ENCODE assay signal across 1 cellular context in the genomic region with DNA sequence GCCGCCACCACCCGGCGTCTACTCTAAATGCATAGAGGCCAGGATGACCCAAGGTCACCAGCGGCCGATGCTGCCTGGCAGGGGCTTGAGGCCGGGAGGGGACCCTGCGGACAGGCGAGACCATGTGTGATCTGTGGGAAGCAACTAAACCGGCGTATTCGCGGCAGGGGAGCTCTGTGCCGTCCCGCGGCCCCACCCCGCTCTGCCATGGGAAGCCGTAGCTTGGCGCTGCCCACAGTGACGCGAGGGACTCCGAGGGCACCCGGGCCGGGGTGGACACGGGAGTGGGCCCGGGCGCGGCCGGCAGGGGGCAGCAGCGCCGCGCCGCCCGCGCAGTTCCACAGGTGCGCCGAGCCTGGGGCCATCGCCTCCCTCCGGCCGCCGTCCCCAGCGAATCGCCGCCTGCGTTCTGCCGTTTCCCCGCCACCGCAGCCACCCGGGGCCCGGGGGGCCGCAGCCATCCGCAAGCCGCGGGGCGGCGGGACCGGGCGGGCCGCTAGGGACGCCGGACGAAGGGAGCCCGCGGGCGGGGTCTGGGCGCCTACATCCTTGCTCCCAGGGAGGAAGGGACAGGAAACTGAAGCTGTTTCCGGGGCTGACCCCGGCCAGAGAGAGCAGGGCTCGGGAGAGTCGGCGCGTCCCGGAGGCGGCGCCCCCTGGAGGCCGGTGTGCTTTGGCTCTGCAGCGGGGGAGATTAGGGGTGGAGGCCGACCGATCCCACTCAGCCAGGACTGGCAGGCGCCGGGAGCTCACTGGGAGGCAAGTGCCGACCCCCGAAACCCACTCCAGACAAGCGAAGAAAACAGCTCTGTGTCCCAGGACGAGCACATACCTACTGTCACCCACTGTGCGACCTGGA.
A peak's percentile ranks its signal among the peaks of the same experiment; 100 is the strongest.
TF ChIP-seq lines count a peak whose summit lies in the region.

No MANE protein-coding gene starts in this region.

TF ChIP-seq in HEK293, 187 proteins besides CTCF, POLR2A, EP300 and RAD21 (continues in another document):
- peak; percentile 33; the same call in 1 of the 2 replicates for TF ChIP-seq KLF16 (tag by site-specific recombination; IDR thresholded peaks at IDR 0.05)
- TF ChIP-seq ZEB2 (tag by site-specific recombination; IDR thresholded peaks at IDR 0.05) = peak; percentile 44
- TF ChIP-seq MEIS1 (CRISPR knock-in tag; IDR thresholded peaks at IDR 0.05; ENCODE audit: borderline replicate concordance) = no peak
- TF ChIP-seq, protein P1, sequence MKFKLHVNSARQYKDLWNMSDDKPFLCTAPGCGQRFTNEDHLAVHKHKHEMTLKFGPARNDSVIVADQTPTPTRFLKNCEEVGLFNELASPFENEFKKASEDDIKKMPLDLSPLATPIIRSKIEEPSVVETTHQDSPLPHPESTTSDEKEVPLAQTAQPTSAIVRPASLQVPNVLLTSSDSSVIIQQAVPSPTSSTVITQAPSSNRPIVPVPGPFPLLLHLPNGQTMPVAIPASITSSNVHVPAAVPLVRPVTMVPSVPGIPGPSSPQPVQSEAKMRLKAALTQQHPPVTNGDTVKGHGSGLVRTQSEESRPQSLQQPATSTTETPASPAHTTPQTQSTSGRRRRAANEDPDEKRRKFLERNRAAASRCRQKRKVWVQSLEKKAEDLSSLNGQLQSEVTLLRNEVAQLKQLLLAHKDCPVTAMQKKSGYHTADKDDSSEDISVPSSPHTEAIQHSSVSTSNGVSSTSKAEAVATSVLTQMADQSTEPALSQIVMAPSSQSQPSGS (tag by site-specific recombination; IDR thresholded peaks at IDR 0.05; ENCODE audit: low read depth) = no peak
- 0 out of 2 replicates have a peak, but pooled peaks have one; percentile 59 for TF ChIP-seq ZNF792 (tag by site-specific recombination; IDR thresholded peaks at IDR 0.05)
- no peak for TF ChIP-seq MYNN (tag by site-specific recombination; IDR thresholded peaks at IDR 0.05; ENCODE audit: borderline replicate concordance)
- no peak for TF ChIP-seq ZNF555 (tag by site-specific recombination; conservative IDR thresholded peaks at IDR 0.05)
- peak; percentile 43; the same call in 1 of the 2 replicates for TF ChIP-seq KLF8 (tag by site-specific recombination; IDR thresholded peaks at IDR 0.05)
- TF ChIP-seq ZNF544 (tag by site-specific recombination; IDR thresholded peaks at IDR 0.05) = no peak
- TF ChIP-seq PRDM10 (tag by site-specific recombination; IDR thresholded peaks at IDR 0.05) = peak; percentile 94
- TF ChIP-seq SP3 (tag by site-specific recombination; IDR thresholded peaks at IDR 0.05) = peak; percentile 31; the same call in 1 of the 2 replicates
- 0 out of 2 replicates have a peak, but pooled peaks have one; percentile 6 for TF ChIP-seq ZNF626 (tag by site-specific recombination; IDR thresholded peaks at IDR 0.05)
- peak; percentile 56; the same call in 1 of the 2 replicates for TF ChIP-seq YY2 (tag by site-specific recombination; IDR thresholded peaks at IDR 0.05)
- TF ChIP-seq KLF9 (tag by site-specific recombination; IDR thresholded peaks at IDR 0.05; ENCODE audit: low read depth) = no peak
- 0 out of 2 replicates have a peak, but pooled peaks have one; percentile 0 for TF ChIP-seq ZFP37 (tag by site-specific recombination; IDR thresholded peaks at IDR 0.05)
- TF ChIP-seq, protein P2, sequence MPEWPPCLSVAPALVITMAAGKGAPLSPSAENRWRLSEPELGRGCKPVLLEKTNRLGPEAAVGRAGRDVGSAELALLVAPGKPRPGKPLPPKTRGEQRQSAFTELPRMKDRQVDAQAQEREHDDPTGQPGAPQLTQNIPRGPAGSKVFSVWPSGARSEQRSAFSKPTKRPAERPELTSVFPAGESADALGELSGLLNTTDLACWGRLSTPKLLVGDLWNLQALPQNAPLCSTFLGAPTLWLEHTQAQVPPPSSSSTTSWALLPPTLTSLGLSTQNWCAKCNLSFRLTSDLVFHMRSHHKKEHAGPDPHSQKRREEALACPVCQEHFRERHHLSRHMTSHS (tag by site-specific recombination; IDR thresholded peaks at IDR 0.05) = no peak
- peak; percentile 63; the same call in 1 of the 2 replicates for TF ChIP-seq ZNF639 (tag by site-specific recombination; IDR thresholded peaks at IDR 0.05)
- no peak for TF ChIP-seq ZNF830 (tag by site-specific recombination; IDR thresholded peaks at IDR 0.05; ENCODE audit: low read depth)
- TF ChIP-seq ZIC2 (tag by site-specific recombination; IDR thresholded peaks at IDR 0.05) = peak; percentile 100
- peak; percentile 70 for TF ChIP-seq ZBTB48 (tag by site-specific recombination; IDR thresholded peaks at IDR 0.05)
- TF ChIP-seq BCL11B (tag by site-specific recombination; IDR thresholded peaks at IDR 0.05; ENCODE audit: low read depth) = 0 out of 2 replicates have a peak, but pooled peaks have one; percentile 15
- TF ChIP-seq ZNF121 (tag by site-specific recombination; IDR thresholded peaks at IDR 0.05) = no peak
- no peak for TF ChIP-seq ZNF350 (tag by site-specific recombination; IDR thresholded peaks at IDR 0.05)
- TF ChIP-seq ZNF768 (tag by site-specific recombination; IDR thresholded peaks at IDR 0.05) = peak; percentile 77; the same call in 1 of the 2 replicates
- TF ChIP-seq MZF1 (tag by site-specific recombination; IDR thresholded peaks at IDR 0.05; ENCODE audit: borderline replicate concordance) = no peak
- no peak for TF ChIP-seq ZNF169 (tag by site-specific recombination; IDR thresholded peaks at IDR 0.05)
- TF ChIP-seq ZNF223 (tag by site-specific recombination; IDR thresholded peaks at IDR 0.05) = no peak
- TF ChIP-seq ZNF24 (tag by site-specific recombination; IDR thresholded peaks at IDR 0.05) = peak; percentile 16
- TF ChIP-seq ZNF660 (tag by site-specific recombination; IDR thresholded peaks at IDR 0.05) = peak; percentile 85
- peak; percentile 37; the same call in 1 of the 2 replicates for TF ChIP-seq ZNF184 (tag by site-specific recombination; IDR thresholded peaks at IDR 0.05)
- TF ChIP-seq ZSCAN16 (tag by site-specific recombination; IDR thresholded peaks at IDR 0.05) = no peak
- TF ChIP-seq ZNF37A (tag by site-specific recombination; IDR thresholded peaks at IDR 0.05) = no peak
- TF ChIP-seq ZNF654 (tag by site-specific recombination; IDR thresholded peaks at IDR 0.05; ENCODE audit: low read depth) = peak; percentile 23
- TF ChIP-seq TRIM28 (IDR thresholded peaks at IDR 0.05; ENCODE audit: borderline replicate concordance, low read length) = no peak; the same call in 1 of the 2 replicates
- no peak for TF ChIP-seq ZNF112 (tag by site-specific recombination; IDR thresholded peaks at IDR 0.05)
- TF ChIP-seq, protein P3, sequence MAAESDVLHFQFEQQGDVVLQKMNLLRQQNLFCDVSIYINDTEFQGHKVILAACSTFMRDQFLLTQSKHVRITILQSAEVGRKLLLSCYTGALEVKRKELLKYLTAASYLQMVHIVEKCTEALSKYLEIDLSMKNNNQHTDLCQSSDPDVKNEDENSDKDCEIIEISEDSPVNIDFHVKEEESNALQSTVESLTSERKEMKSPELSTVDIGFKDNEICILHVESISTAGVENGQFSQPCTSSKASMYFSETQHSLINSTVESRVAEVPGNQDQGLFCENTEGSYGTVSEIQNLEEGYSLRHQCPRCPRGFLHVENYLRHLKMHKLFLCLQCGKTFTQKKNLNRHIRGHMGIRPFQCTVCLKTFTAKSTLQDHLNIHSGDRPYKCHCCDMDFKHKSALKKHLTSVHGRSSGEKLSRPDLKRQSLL (tag by site-specific recombination; IDR thresholded peaks at IDR 0.05) = no peak; the same call in 1 of the 2 replicates
- no peak for TF ChIP-seq HOXA7 (CRISPR knock-in tag; IDR thresholded peaks at IDR 0.05; ENCODE audit: borderline replicate concordance)
- TF ChIP-seq ZNF561 (tag by site-specific recombination; IDR thresholded peaks at IDR 0.05; ENCODE audit: borderline replicate concordance) = no peak
- TF ChIP-seq YY1 (tag by site-specific recombination; IDR thresholded peaks at IDR 0.05) = peak; percentile 66
- TF ChIP-seq, protein P4, sequence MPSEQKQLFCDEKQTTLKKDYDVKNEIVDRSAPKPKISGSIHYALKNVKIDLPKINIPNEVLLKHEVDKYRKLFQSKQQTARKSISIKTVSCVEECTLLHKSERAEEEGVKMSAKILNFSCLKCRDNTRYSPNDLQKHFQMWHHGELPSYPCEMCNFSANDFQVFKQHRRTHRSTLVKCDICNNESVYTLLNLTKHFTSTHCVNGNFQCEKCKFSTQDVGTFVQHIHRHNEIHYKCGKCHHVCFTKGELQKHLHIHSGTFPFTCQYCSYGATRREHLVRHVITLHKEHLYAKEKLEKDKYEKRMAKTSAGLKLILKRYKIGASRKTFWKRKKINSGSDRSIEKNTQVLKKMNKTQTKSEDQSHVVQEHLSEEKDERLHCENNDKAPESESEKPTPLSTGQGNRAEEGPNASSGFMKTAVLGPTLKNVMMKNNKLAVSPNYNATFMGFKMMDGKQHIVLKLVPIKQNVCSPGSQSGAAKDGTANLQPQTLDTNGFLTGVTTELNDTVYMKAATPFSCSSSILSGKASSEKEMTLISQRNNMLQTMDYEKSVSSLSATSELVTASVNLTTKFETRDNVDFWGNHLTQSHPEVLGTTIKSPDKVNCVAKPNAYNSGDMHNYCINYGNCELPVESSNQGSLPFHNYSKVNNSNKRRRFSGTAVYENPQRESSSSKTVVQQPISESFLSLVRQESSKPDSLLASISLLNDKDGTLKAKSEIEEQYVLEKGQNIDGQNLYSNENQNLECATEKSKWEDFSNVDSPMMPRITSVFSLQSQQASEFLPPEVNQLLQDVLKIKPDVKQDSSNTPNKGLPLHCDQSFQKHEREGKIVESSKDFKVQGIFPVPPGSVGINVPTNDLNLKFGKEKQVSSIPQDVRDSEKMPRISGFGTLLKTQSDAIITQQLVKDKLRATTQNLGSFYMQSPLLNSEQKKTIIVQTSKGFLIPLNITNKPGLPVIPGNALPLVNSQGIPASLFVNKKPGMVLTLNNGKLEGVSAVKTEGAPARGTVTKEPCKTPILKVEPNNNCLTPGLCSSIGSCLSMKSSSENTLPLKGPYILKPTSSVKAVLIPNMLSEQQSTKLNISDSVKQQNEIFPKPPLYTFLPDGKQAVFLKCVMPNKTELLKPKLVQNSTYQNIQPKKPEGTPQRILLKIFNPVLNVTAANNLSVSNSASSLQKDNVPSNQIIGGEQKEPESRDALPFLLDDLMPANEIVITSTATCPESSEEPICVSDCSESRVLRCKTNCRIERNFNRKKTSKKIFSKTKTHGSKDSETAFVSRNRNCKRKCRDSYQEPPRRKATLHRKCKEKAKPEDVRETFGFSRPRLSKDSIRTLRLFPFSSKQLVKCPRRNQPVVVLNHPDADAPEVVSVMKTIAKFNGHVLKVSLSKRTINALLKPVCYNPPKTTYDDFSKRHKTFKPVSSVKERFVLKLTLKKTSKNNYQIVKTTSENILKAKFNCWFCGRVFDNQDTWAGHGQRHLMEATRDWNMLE (tag by site-specific recombination; conservative IDR thresholded peaks at IDR 0.05; ENCODE audit: low read depth) = peak; percentile 43; the same call in 1 of the 2 replicates
- 0 out of 2 replicates have a peak, but pooled peaks have one; percentile 42 for TF ChIP-seq ZNF501 (tag by site-specific recombination; IDR thresholded peaks at IDR 0.05)
- no peak for TF ChIP-seq ZBTB7A (tag by site-specific recombination; IDR thresholded peaks at IDR 0.05; ENCODE audit: low read depth)
- 0 out of 2 replicates have a peak, but pooled peaks have one; percentile 22 for TF ChIP-seq INSM2 (tag by site-specific recombination; IDR thresholded peaks at IDR 0.05)
- no peak for TF ChIP-seq ZFP41 (tag by site-specific recombination; IDR thresholded peaks at IDR 0.05; ENCODE audit: borderline replicate concordance)
- no peak for TF ChIP-seq GFI1B (tag by site-specific recombination; IDR thresholded peaks at IDR 0.05)
- peak; percentile 72; the same call in 1 of the 2 replicates for TF ChIP-seq ZNF785 (tag by site-specific recombination; IDR thresholded peaks at IDR 0.05)
